In genomic region chr9:79812507-79813261, GRCh38 we compare ENCODE assay signal across 8 cellular contexts.
A peak's percentile ranks its signal among the peaks of the same experiment; 100 is the strongest.
DNase-seq lines count a peak whose midpoint lies in the region; ATAC-seq, FAIRE-seq and TF ChIP-seq lines count a peak whose summit lies in the region.

No MANE protein-coding gene starts in this region.

- no peak for FAIRE-seq in HTR-8/SVneo (lab: Jason Lieb, UNC)

- H3K27ac ChIP-seq in endodermal cell (ENCODE audit: low read depth, low read length) = no peak overlapping the region
- H3K27ac ChIP-seq in ascending aorta = no peak overlapping the region

- TF ChIP-seq CTCF in endodermal cell (conservative IDR thresholded peaks at IDR 0.05) = no peak
- no peak for TF ChIP-seq CTCF in ascending aorta (IDR thresholded peaks at IDR 0.05)
- no peak for TF ChIP-seq CTCF in GM13976 (IDR thresholded peaks at IDR 0.05; ENCODE audit: borderline replicate concordance, control extremely low read depth, extremely low read depth, insufficient read depth, missing control alignments)

- no peak overlapping the region for H3K9ac ChIP-seq in endodermal cell (ENCODE audit: extremely low read depth, low read length, poor library complexity, severe bottlenecking)

- no peaks in the 10 kb centered on the region for H3K36me3 ChIP-seq in endodermal cell (ENCODE audit: control insufficient read depth, insufficient read depth, low read length)
- no peaks in the 10 kb centered on the region for H3K36me3 ChIP-seq in ascending aorta

- peak; percentile 80 for ATAC-seq in GM18498 (IDR thresholded peaks at IDR 0.05; ENCODE audit: unreplicated experiment)
- ATAC-seq in GM21515 (IDR thresholded peaks at IDR 0.05; ENCODE audit: unreplicated experiment) = peak; percentile 82

- H3K36me3 Mint-ChIP-seq in IgD-negative memory B cell = no peaks in the 10 kb centered on the region
- no peaks in the 10 kb centered on the region for H3K36me3 Mint-ChIP-seq in endodermal cell (ENCODE audit: low read depth)

- no peaks in the 10 kb centered on the region for H3K9me3 Mint-ChIP-seq in IgD-negative memory B cell
- no peaks in the 10 kb centered on the region for H3K9me3 Mint-ChIP-seq in endodermal cell

- WGBS in endodermal cell (ENCODE audit: insufficient coverage in 1 of 2, insufficient read length in 1 of 2), 2 experiments = 79 to 87% methylated on average over 5 to 8 of the region's 8 CpGs

- in situ Hi-C loops in GM13976 (cut with MboI; ENCODE audit: low sequenced_read_pairs, unreplicated experiment) = no loop called here

- DNase-seq in endodermal cell (no peak), COLO668 (lab: John Stamatoyannopoulos, UW; ENCODE audit: unreplicated experiment) (no peak), ascending aorta (ENCODE audit: low spot score in 2 of 2) (no peak), HTR-8/SVneo (ENCODE audit: insufficient read length, low spot score) (no peak), GM13976 (ENCODE audit: low spot score) (no peak)

- intact Hi-C loops in ascending aorta (cut with DNase I) = no loop called here

- H3K4me1 ChIP-seq in endodermal cell (ENCODE audit: control insufficient read depth, insufficient read depth, low read length) (no peaks in the 10 kb centered on the region), ascending aorta (no peaks in the 10 kb centered on the region)

- no peaks in the 10 kb centered on the region for H3K27me3 ChIP-seq in endodermal cell (ENCODE audit: control insufficient read depth, insufficient read depth, low read length, poor library complexity, severe bottlenecking)
- H3K27me3 ChIP-seq in ascending aorta = no peaks in the 10 kb centered on the region

- H3K27me3 Mint-ChIP-seq in IgD-negative memory B cell (no peaks in the 10 kb centered on the region), endodermal cell (ENCODE audit: insufficient read depth) (no peaks in the 10 kb centered on the region)

- no peak overlapping the region for H3K4me3 ChIP-seq in endodermal cell (ENCODE audit: low read length)
- H3K4me3 ChIP-seq in ascending aorta = peak overlapping the region in 1 of 2 donors; percentile 24

- peaks cover 40 to 57% (median 52%) of the 10 kb centered on the region in 3 donors for H3K4me1 Mint-ChIP-seq in IgD-negative memory B cell
- peaks cover 17% of the 10 kb centered on the region for H3K4me1 Mint-ChIP-seq in endodermal cell

- peak overlapping the region in 2 of 3 donors; percentile 13 to 74 for H3K27ac Mint-ChIP-seq in IgD-negative memory B cell
- H3K27ac Mint-ChIP-seq in endodermal cell = peak overlapping the region; percentile 35

- H3K4me3 Mint-ChIP-seq in IgD-negative memory B cell (peak overlapping the region; percentile 18 to 83 (median 76)), endodermal cell (no peak overlapping the region)

- no peaks in the 10 kb centered on the region for H3K9me3 ChIP-seq in endodermal cell (ENCODE audit: control insufficient read depth, low read length)
- H3K9me3 ChIP-seq in ascending aorta = no peaks in the 10 kb centered on the region
